ENCODE assay signal across 8 cellular contexts in genomic region chr9:87324613-87325194, GRCh38.
DNase-seq lines count a peak whose midpoint lies in the region; ATAC-seq, FAIRE-seq and TF ChIP-seq lines count a peak whose summit lies in the region.

No MANE protein-coding gene starts in this region.

- peak; percentile 93 for TF ChIP-seq CTCF in endothelial cell (IDR thresholded peaks at IDR 0.05; ENCODE audit: unreplicated experiment)

- H3K36me3 Mint-ChIP-seq in endothelial cell (ENCODE audit: low read depth, unreplicated experiment), result no peaks in the 10 kb centered on the region

- peak; percentile 90 for FAIRE-seq in RCC 7860 (lab: Jason Lieb, UNC)

- H3K4me1 Mint-ChIP-seq in endothelial cell (ENCODE audit: unreplicated experiment), result no peaks in the 10 kb centered on the region

- DNase-seq in NCI-H524 (lab: John Stamatoyannopoulos, UW) (peak; percentile 1 to 40), NCI-H524 treated with DMSO at 0.1 percent for 48 hours (lab: John Stamatoyannopoulos, UW) (no peak), HS-27A (ENCODE audit: low read depth) (peak; percentile 49), RCC 7860 (ENCODE audit: low spot score) (peak; percentile 47), endothelial cell (ENCODE audit: low spot score) (no peak), middle frontal gyrus (ENCODE audit: extremely low spot score, low spot score) (peak; percentile 36), mesenteric fat pad (ENCODE audit: low spot score) (no peak)

- H3K27ac Mint-ChIP-seq in endothelial cell (ENCODE audit: unreplicated experiment), result no peak overlapping the region

- H3K27me3 Mint-ChIP-seq in endothelial cell (ENCODE audit: unreplicated experiment), result no peaks in the 10 kb centered on the region

- no peaks in the 10 kb centered on the region for H3K9me3 Mint-ChIP-seq in endothelial cell (ENCODE audit: unreplicated experiment)

- ATAC-seq in GM21723 (IDR thresholded peaks at IDR 0.05; ENCODE audit: unreplicated experiment), result no peak

- H3K4me3 Mint-ChIP-seq in endothelial cell (ENCODE audit: unreplicated experiment), result no peak overlapping the region

Comparison
In these comparisons a context has a peak if more than half of its experiments do, and no peak if none do; other contexts are left out.
1. DNase-seq: peak in NCI-H524 (2 of 2), HS-27A (single experiment), RCC 7860 (single experiment) and middle frontal gyrus (single experiment); none in NCI-H524 treated with DMSO at 0.1 percent for 48 hours (single experiment), endothelial cell (single experiment) and mesenteric fat pad (single experiment).